21 cellular contexts compared by ENCODE assay signal in genomic region chr18:67633939-67634338, GRCh38.
DNase-seq lines count a peak whose midpoint lies in the region; ATAC-seq, FAIRE-seq and TF ChIP-seq lines count a peak whose summit lies in the region.
"Had no signal": no experiment of that assay in that cellular context is flagged by ENCODE, and none has a peak within 500 bp of the region (broad histone marks: within the 10 kb centered on the region; RNA-seq: fewer than 3 reads in every experiment).

No MANE protein-coding gene starts in this region.

- POLR2A ChIA-PET in A549 (lab: Yijun Ruan, JAX), result no interaction called here
- POLR2A ChIA-PET in CD4-positive, alpha-beta T cell (lab: Charles Lee), result no interaction called here

- intact Hi-C loops in CD4-positive, alpha-beta T cell (cut with DNase I, micrococcal nuclease), result no loop called here
- intact Hi-C loops in posterior cingulate gyrus (cut with DNase I), result no loop called here

- H3K4me1 ChIP-seq in A549 (no peaks in the 10 kb centered on the region), HUES64 (ENCODE audit: insufficient read depth, low read length) (peaks cover 55% of the 10 kb centered on the region), astrocyte (ENCODE audit: insufficient read depth, low read length) (no peaks in the 10 kb centered on the region)
- H3K4me1 ChIP-seq: BLaER1 had no signal

- H3K9me3 ChIP-seq in A549 (no peaks in the 10 kb centered on the region), HUES64 (ENCODE audit: insufficient read depth, low read depth, low read length) (no peaks in the 10 kb centered on the region), astrocyte (ENCODE audit: insufficient read depth, low read depth, low read length) (no peaks in the 10 kb centered on the region)
- no peaks in the 10 kb centered on the region for H3K9me3 ChIP-seq in CD4-positive, alpha-beta T cell (ENCODE audit: control insufficient read depth, low read length)
- H3K9me3 ChIP-seq: BLaER1, HAP-1 had no signal

- H3K36me3 ChIP-seq in HUES64 (ENCODE audit: insufficient read depth, low read length) (no peaks in the 10 kb centered on the region), astrocyte (ENCODE audit: insufficient read depth, low read length) (no peaks in the 10 kb centered on the region)
- H3K36me3 ChIP-seq: BLaER1, HAP-1 had no signal

- H3K4me3 Mint-ChIP-seq in astrocyte (ENCODE audit: unreplicated experiment) (no peak overlapping the region), neural crest cell (no peak overlapping the region)
- no peak overlapping the region for H3K4me3 Mint-ChIP-seq in CD4-positive, alpha-beta T cell
- H3K4me3 Mint-ChIP-seq: CD4-positive, CD25-positive, alpha-beta regulatory T cell; HFFc6 had no signal

- H3K27me3 ChIP-seq in HUES64 (ENCODE audit: insufficient read depth, low read length) (no peaks in the 10 kb centered on the region), astrocyte (ENCODE audit: insufficient read depth, low read length) (no peaks in the 10 kb centered on the region)
- H3K27me3 ChIP-seq in CD4-positive, alpha-beta T cell (ENCODE audit: control insufficient read depth, insufficient read depth, low read length), result no peaks in the 10 kb centered on the region
- H3K27me3 ChIP-seq: BLaER1 had no signal

- H3K27ac Mint-ChIP-seq in astrocyte (ENCODE audit: unreplicated experiment) (no peak overlapping the region), neural crest cell (ENCODE audit: unreplicated experiment) (peak overlapping the region; percentile 60)
- H3K27ac Mint-ChIP-seq in CD4-positive, alpha-beta T cell, result no peak overlapping the region
- H3K27ac Mint-ChIP-seq: CD4-positive, CD25-positive, alpha-beta regulatory T cell; HFFc6 had no signal

- no peaks in the 10 kb centered on the region for H4K20me1 ChIP-seq in astrocyte (ENCODE audit: insufficient read depth, low read length)
- H4K20me1 ChIP-seq: BLaER1 had no signal

- TF ChIP-seq CTCF in A549 (IDR thresholded peaks at IDR 0.05) (no peak), astrocyte (IDR thresholded peaks at IDR 0.05; ENCODE audit: insufficient read depth, low read depth, low read length) (no peak), neural crest cell (conservative IDR thresholded peaks at IDR 0.05) (no peak)
- TF ChIP-seq CTCF in CD4-positive, alpha-beta T cell (IDR thresholded peaks at IDR 0.05), result no peak

- peaks cover 3% of the 10 kb centered on the region for H3K4me1 Mint-ChIP-seq in astrocyte (ENCODE audit: low read depth, unreplicated experiment)
- H3K4me1 Mint-ChIP-seq in neural crest cell, result peaks cover 19% of the 10 kb centered on the region
- no peaks in the 10 kb centered on the region for H3K4me1 Mint-ChIP-seq in CD4-positive, alpha-beta T cell (ENCODE audit: low read depth)
- H3K4me1 Mint-ChIP-seq: CD4-positive, CD25-positive, alpha-beta regulatory T cell had no signal

- no peak for ATAC-seq in A549
- no peak for ATAC-seq in CD4-positive, alpha-beta T cell (ENCODE audit: poor library complexity)

- TF ChIP-seq RAD21 in A549 (conservative IDR thresholded peaks at IDR 0.05 in 1 of 2, IDR thresholded peaks at IDR 0.05 in 1 of 2), result no peak

- H3K36me3 Mint-ChIP-seq in astrocyte (ENCODE audit: low read depth, unreplicated experiment), result no peaks in the 10 kb centered on the region
- no peaks in the 10 kb centered on the region for H3K36me3 Mint-ChIP-seq in neural crest cell (ENCODE audit: low read depth)
- H3K36me3 Mint-ChIP-seq in CD4-positive, alpha-beta T cell (ENCODE audit: low read depth), result no peaks in the 10 kb centered on the region
- H3K36me3 Mint-ChIP-seq: CD4-positive, CD25-positive, alpha-beta regulatory T cell had no signal

- H3K4me2 ChIP-seq in A549, result no peak overlapping the region
- H3K4me2 ChIP-seq in astrocyte (ENCODE audit: low read length), result no peak overlapping the region
- H3K4me2 ChIP-seq: BLaER1 had no signal

- no peaks in the 10 kb centered on the region for H3K79me2 ChIP-seq in astrocyte (ENCODE audit: insufficient read depth, low read length)

- no peak overlapping the region for H2AFZ ChIP-seq in astrocyte (ENCODE audit: low read depth, low read length)

- TF ChIP-seq POLR2A in A549 (IDR thresholded peaks at IDR 0.05; ENCODE audit: low read length), result no peak

- H3K9ac ChIP-seq in HUES64 (ENCODE audit: low read depth, low read length) (no peak overlapping the region), astrocyte (ENCODE audit: low read length) (no peak overlapping the region)
- H3K9ac ChIP-seq: BLaER1 had no signal

- FAIRE-seq in A549 (lab: Jason Lieb, UNC) (no peak), astrocyte (lab: Jason Lieb, UNC) (peak; percentile 43)
- FAIRE-seq: GM18507 had no signal

- DNase-seq in A549 (ENCODE audit: low read depth in 1 of 2, low spot score in 1 of 2) (no peak), astrocyte (ENCODE audit: low read depth) (no peak), neural crest cell (ENCODE audit: low read depth, low spot score) (no peak), posterior cingulate gyrus (no peak), HT-29 (ENCODE audit: low spot score) (no peak)
- no peak for DNase-seq in CD4-positive, alpha-beta T cell
- DNase-seq: CD4-positive, CD25-positive, alpha-beta regulatory T cell; HFFc6; Kasumi-1; NCI-H1092 treated with DMSO at 0.1 percent for 48 hours; NCI-H1436; NCI-H187; NCI-H2081 treated with DMSO at 0.1 percent for 48 hours; NCI-H526 treated with DMSO at 0.1 percent for 48 hours; SHP77; SW 1271 had no signal

- 40% methylated on average over 6 of the region's 6 CpGs for WGBS in A549 (ENCODE audit: missing lambda C conversion rate)
- 85% methylated on average over 6 of the region's 6 CpGs for WGBS in HUES64

- no peak overlapping the region for H3K4me3 ChIP-seq in A549
- no peak overlapping the region for H3K4me3 ChIP-seq in HUES64 (ENCODE audit: low read length)
- H3K4me3 ChIP-seq in astrocyte (ENCODE audit: insufficient read depth, low read depth, low read length), result no peak overlapping the region
- H3K4me3 ChIP-seq: BLaER1, HAP-1 had no signal

- TF ChIP-seq EP300 in A549 (IDR thresholded peaks at IDR 0.05), result no peak

- CTCF ChIA-PET in A549 (lab: Yijun Ruan, JAX), result no interaction called here
- CTCF ChIA-PET in CD4-positive, alpha-beta T cell (lab: Charles Lee), result no interaction called here

- H3K27me3 Mint-ChIP-seq in astrocyte (ENCODE audit: low read depth, unreplicated experiment) (no peaks in the 10 kb centered on the region), neural crest cell (ENCODE audit: low read depth) (no peaks in the 10 kb centered on the region)
- no peaks in the 10 kb centered on the region for H3K27me3 Mint-ChIP-seq in CD4-positive, alpha-beta T cell
- H3K27me3 Mint-ChIP-seq: CD4-positive, CD25-positive, alpha-beta regulatory T cell had no signal

- H3K27ac ChIP-seq in A549 (no peak overlapping the region), HUES64 (ENCODE audit: low read depth, low read length) (peak overlapping the region; percentile 69; the same call in 1 of the 2 replicates), astrocyte (ENCODE audit: low read depth, low read length) (no peak overlapping the region)
- no peak overlapping the region for H3K27ac ChIP-seq in CD4-positive, alpha-beta T cell (ENCODE audit: low read depth, low read length)
- H3K27ac ChIP-seq: BLaER1, RWPE1 had no signal

- H3K9me3 Mint-ChIP-seq in astrocyte (ENCODE audit: unreplicated experiment), result no peaks in the 10 kb centered on the region
- no peaks in the 10 kb centered on the region for H3K9me3 Mint-ChIP-seq in neural crest cell
- peaks cover 3% of the 10 kb centered on the region for H3K9me3 Mint-ChIP-seq in CD4-positive, alpha-beta T cell
- H3K9me3 Mint-ChIP-seq: HFFc6 had no signal

TF ChIP-seq in A549, 52 proteins besides CTCF, POLR2A, EP300 and RAD21:
- TF ChIP-seq E2F6 (IDR thresholded peaks at IDR 0.05; ENCODE audit: borderline replicate concordance, low read depth) (no peak), JUNB (IDR thresholded peaks at IDR 0.05) (no peak), TFCP2L1 (CRISPR knock-in tag; IDR thresholded peaks at IDR 0.05) (no peak), MAFK (IDR thresholded peaks at IDR 0.05; ENCODE audit: partially characterized antibody) (peak; percentile 63), TP53 (CRISPR knock-in tag; IDR thresholded peaks at IDR 0.05) (no peak)
